ENCODE assay signal across 7 cellular contexts in genomic region chrX:38561126-38561868, GRCh38. TPM values are rescaled to one million over a fixed set of nuclear protein-coding genes. Genes with fewer than 3 reads are reported as not detected.
DNase-seq lines count a peak whose midpoint lies in the region; ATAC-seq and TF ChIP-seq lines count a peak whose summit lies in the region.

A gene with protein sequence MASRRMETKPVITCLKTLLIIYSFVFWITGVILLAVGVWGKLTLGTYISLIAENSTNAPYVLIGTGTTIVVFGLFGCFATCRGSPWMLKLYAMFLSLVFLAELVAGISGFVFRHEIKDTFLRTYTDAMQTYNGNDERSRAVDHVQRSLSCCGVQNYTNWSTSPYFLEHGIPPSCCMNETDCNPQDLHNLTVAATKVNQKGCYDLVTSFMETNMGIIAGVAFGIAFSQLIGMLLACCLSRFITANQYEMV (plus strand): TSS chrX:38561542. CDS start chrX:38561547, 5 bp downstream.

- no peaks in the 10 kb centered on the region for H3K36me3 Mint-ChIP-seq in endothelial cell (ENCODE audit: low read depth, unreplicated experiment)
- H3K36me3 Mint-ChIP-seq in mesothelial cell of epicardium = no peaks in the 10 kb centered on the region

- H3K4me1 Mint-ChIP-seq in endothelial cell (ENCODE audit: unreplicated experiment) (no peaks in the 10 kb centered on the region), mesothelial cell of epicardium (peaks cover 12% of the 10 kb centered on the region)

- H3K27me3 Mint-ChIP-seq in endothelial cell (ENCODE audit: unreplicated experiment) (peaks cover 2% of the 10 kb centered on the region), mesothelial cell of epicardium (ENCODE audit: low read depth) (peaks cover 9% of the 10 kb centered on the region)

- H3K27ac Mint-ChIP-seq in endothelial cell (ENCODE audit: unreplicated experiment) = no peak within 1 kb of the TSS
- peak within 1 kb of the TSS; percentile 61 for H3K27ac Mint-ChIP-seq in mesothelial cell of epicardium

- no peak for TF ChIP-seq CTCF in endothelial cell (IDR thresholded peaks at IDR 0.05; ENCODE audit: unreplicated experiment)
- no peak for TF ChIP-seq CTCF in mesothelial cell of epicardium (IDR thresholded peaks at IDR 0.05; ENCODE audit: unreplicated experiment)

- peak; percentile 62 for DNase-seq in NCI-H774 (lab: John Stamatoyannopoulos, UW)
- DNase-seq in activated CD8-positive, alpha-beta memory T cell treated with anti-CD3 and anti-CD28 coated beads, Interleukin-2, amount 50 U/mL, for 48 hours = peak; percentile 86
- DNase-seq in endothelial cell (ENCODE audit: low spot score) = peak; percentile 78
- DNase-seq in mesothelial cell of epicardium (ENCODE audit: low spot score in 2 of 2, unreplicated experiment in 2 of 2) = peak; percentile 66 to 80
- DNase-seq in stimulated activated CD8-positive, alpha-beta memory T cell treated with anti-CD3 and anti-CD28 coated beads, Interleukin-12 subunit alpha, Interleukin-12 subunit beta, amount 100 ng/mL, for 4 hours (ENCODE audit: low read depth) = peak; percentile 60

- H3K4me3 Mint-ChIP-seq in endothelial cell (ENCODE audit: unreplicated experiment) (peak within 1 kb of the TSS; percentile 92), mesothelial cell of epicardium (peak within 1 kb of the TSS; percentile 83)

- H3K9me3 Mint-ChIP-seq in endothelial cell (ENCODE audit: unreplicated experiment) (no peaks in the 10 kb centered on the region), mesothelial cell of epicardium (peaks cover 8% of the 10 kb centered on the region)

- ATAC-seq in GM18861 (IDR thresholded peaks at IDR 0.05; ENCODE audit: unreplicated experiment) = peak; percentile 79
- ATAC-seq in HG03521 (IDR thresholded peaks at IDR 0.05; ENCODE audit: unreplicated experiment) = peak; percentile 86

RNA-seq across cellular contexts. Expression of the gene that starts here (rescaled TPM):
- total RNA-seq in endothelial cell (ENCODE audit: unreplicated experiment) (12.4 TPM), mesothelial cell of epicardium (9.0 to 11.8 TPM (median 10.1 TPM) in 3 replicates)

Comparison
In these comparisons a context has a peak if more than half of its experiments do, and no peak if none do; other contexts are left out.
1. Peak in every context shown above with its lines: DNase-seq and ATAC-seq.